Comparison of ENCODE assay signal across 18 cellular contexts in genomic region chr1:241271427-241271826, GRCh38.
"Had no signal": no experiment of that assay in that cellular context is flagged by ENCODE, and none has a peak within 500 bp of the region (broad histone marks: within the 10 kb centered on the region; RNA-seq: fewer than 3 reads in every experiment).

No MANE protein-coding gene starts in this region.

- H3K27me3 ChIP-seq: esophagus squamous epithelium, neural progenitor cell, testis had no signal

- H3K27ac ChIP-seq: esophagus squamous epithelium, neural progenitor cell, testis had no signal

- H3K4me1 ChIP-seq: esophagus squamous epithelium, neural progenitor cell, testis had no signal

- H3K9me3 ChIP-seq: testis had no signal

- H3K36me3 ChIP-seq: esophagus squamous epithelium, neural progenitor cell had no signal

- H3K4me3 ChIP-seq: esophagus squamous epithelium, neural progenitor cell, testis had no signal

- ATAC-seq: activated CD8-positive, alpha-beta T cell treated with anti-CD3 and anti-CD28 coated beads, Interleukin-2, amount 10 ng/mL, durations not matched to agents 7 days and 5 days; activated naive CD4-positive, alpha-beta T cell treated with anti-CD3 and anti-CD28 coated beads, Interleukin-2, amount 50 U/mL, for 72 hours; sciatic nerve; stimulated activated naive CD8-positive, alpha-beta T cell treated with anti-CD3 and anti-CD28 coated beads, Interleukin-15, amount 100 ng/mL, for 72 hours had no signal

- DNase-seq: activated CD4-positive, alpha-beta T cell treated with anti-CD3 and anti-CD28 coated beads, Interleukin-2, amount 10 ng/mL, durations not matched to agents 24 days and 14 days; activated CD4-positive, CD25-positive, alpha-beta regulatory T cell; activated CD8-positive, alpha-beta memory T cell treated with anti-CD3 and anti-CD28 coated beads, Interleukin-2, amount 50 U/mL, for 4 hours; activated CD8-positive, alpha-beta T cell treated with anti-CD3 and anti-CD28 coated beads, Interleukin-2, amount 10 ng/mL, durations not matched to agents 7 days and 5 days; activated effector memory CD4-positive, alpha-beta T cell treated with anti-CD3 and anti-CD28 coated beads, Interleukin-2, amount 50 U/mL, for 16 hours; activated T-cell treated with anti-CD3 and anti-CD28 coated beads, Interleukin-2, amount 50 U/mL, for 48 hours; esophagus squamous epithelium; hypothalamus; kidney glomerular epithelial cell; midbrain; naive B cell; stimulated activated CD4-positive, alpha-beta T cell treated with anti-CD3 and anti-CD28 coated beads, Interleukin-1b, Interleukin-23, amount 100 ng/mL, for 48 hours; stimulated activated naive CD8-positive, alpha-beta T cell treated with anti-CD3 and anti-CD28 coated beads, Interleukin-15, amount 100 ng/mL, for 72 hours; T-helper 2 cell; testis had no signal
